21 cellular contexts compared by ENCODE assay signal in the genomic region with DNA sequence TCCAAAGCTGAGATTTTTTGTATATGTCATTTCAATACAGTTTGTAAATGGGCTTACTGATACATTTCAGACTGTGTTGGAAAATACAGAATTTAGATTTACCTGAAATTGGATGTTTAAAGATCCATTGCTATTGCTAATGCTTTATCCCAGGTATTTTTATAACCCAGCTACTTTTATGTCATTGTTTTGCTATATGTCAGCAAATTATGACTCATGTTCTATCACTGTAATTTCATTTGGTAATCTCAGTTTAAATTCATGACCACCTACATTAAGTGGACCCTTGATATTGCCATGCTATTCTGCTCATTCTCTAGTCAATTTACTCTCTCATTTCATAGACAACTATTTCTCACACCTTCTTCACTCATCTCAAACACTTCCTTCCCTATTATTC.
DNase-seq lines count a peak whose midpoint lies in the region; ATAC-seq, FAIRE-seq and TF ChIP-seq lines count a peak whose summit lies in the region.
"Had no signal": no experiment of that assay in that cellular context is flagged by ENCODE, and none has a peak within 500 bp of the region (broad histone marks: within the 10 kb centered on the region; RNA-seq: fewer than 3 reads in every experiment).

No MANE protein-coding gene starts in this region.

- H3K36me3 ChIP-seq in HEK293 (ENCODE audit: control insufficient read depth in 2 of 2, insufficient read depth in 1 of 2, low read length in 2 of 2) (no peaks in the 10 kb centered on the region), K562 (ENCODE audit: control insufficient read depth, insufficient read depth, low read length) (no peaks in the 10 kb centered on the region)
- H3K36me3 ChIP-seq: BLaER1 treated with 17β-estradiol and CSF1 and Interleukin-3, amounts not matched to agents 10 nM and 100 nM had no signal

- H3K27me3 ChIP-seq in K562 (ENCODE audit: control insufficient read depth in 2 of 2, insufficient read depth in 2 of 2, low read length in 2 of 2) = no peaks in the 10 kb centered on the region
- H3K27me3 ChIP-seq: BLaER1 treated with 17β-estradiol and CSF1 and Interleukin-3, amounts not matched to agents 10 nM and 100 nM had no signal

- H2AFZ ChIP-seq in K562 (ENCODE audit: low read depth, low read length) = no peak overlapping the region

- ATAC-seq in A549 (no peak), K562 (no peak)
- ATAC-seq: CD8-positive, alpha-beta T cell had no signal

- H3K4me1 ChIP-seq in A549 = no peaks in the 10 kb centered on the region
- H3K4me1 ChIP-seq in HEK293 (ENCODE audit: control insufficient read depth, insufficient read depth, low read length) = no peaks in the 10 kb centered on the region
- no peaks in the 10 kb centered on the region; a peak in 1 of 5 replicates for H3K4me1 ChIP-seq in K562 (replicated peaks in 1 of 2; ENCODE audit: control insufficient read depth in 2 of 2, insufficient read depth in 2 of 2, low read length in 2 of 2)
- H3K4me1 ChIP-seq: Caco-2 had no signal

- H3K4me3 ChIP-seq in A549 = no peak overlapping the region
- H3K4me3 ChIP-seq in HEK293 (ENCODE audit: low read depth, low read length) = no peak overlapping the region
- H3K4me3 ChIP-seq in K562 = no peak overlapping the region
- H3K4me3 ChIP-seq: BLaER1 treated with 17β-estradiol and CSF1 and Interleukin-3, amounts not matched to agents 10 nM and 100 nM had no signal

- CTCF ChIA-PET in A549 (lab: Yijun Ruan, JAX) (no interaction called here), HEK293 (lab: Yijun Ruan, JAX) (no interaction called here), K562 (lab: Yijun Ruan, JAX; ENCODE audit: low intra/inter-chr PET ratio) (no interaction called here)

- in situ Hi-C loops in K562 (cut with MboI) = no loop called here

- no peak for TF ChIP-seq CTCF in A549 (IDR thresholded peaks at IDR 0.05)
- no peak for TF ChIP-seq CTCF in HEK293 (tag by site-specific recombination; IDR thresholded peaks at IDR 0.05)
- no peak for TF ChIP-seq CTCF in K562 (IDR thresholded peaks at IDR 0.05 in 2 of 3, conservative IDR thresholded peaks at IDR 0.05 in 1 of 3; ENCODE audit: insufficient read depth in 2 of 3, low read depth in 1 of 3, low read length in 3 of 3)

- H3K79me2 ChIP-seq in K562 (ENCODE audit: control insufficient read depth, insufficient read depth, low read length) = no peaks in the 10 kb centered on the region

- no peak for TF ChIP-seq EP300 in A549 (IDR thresholded peaks at IDR 0.05)
- TF ChIP-seq EP300 in K562 (IDR thresholded peaks at IDR 0.05; ENCODE audit: low read length) = no peak

- intact Hi-C loops in K562 (cut with micrococcal nuclease) = no loop called here

- DNase-seq in A549 (ENCODE audit: low read depth in 1 of 2, low spot score in 1 of 2) (no peak), K562 (ENCODE audit: extremely low read depth in 1 of 4, low spot score in 3 of 4) (no peak), dermis blood vessel endothelial cell (no peak), frontal cortex (ENCODE audit: low spot score in 2 of 2) (no peak), kidney tubule cell (ENCODE audit: low spot score) (no peak)
- DNase-seq: 8988T; AML-193; Caco-2; Calu3; CD4-positive, alpha-beta T cell; CD8-positive, alpha-beta T cell; DMS79 treated with DMSO at 0.1 percent for 48 hours; GF-D8 had no signal

- TF ChIP-seq POLR2A in A549 (IDR thresholded peaks at IDR 0.05; ENCODE audit: low read length) = no peak
- TF ChIP-seq POLR2A in K562 (conservative IDR thresholded peaks at IDR 0.05) = no peak

- no TSS peak for BruUV-seq in K562 (replicated peaks; lab: Mats Ljungman, UMichigan)

- H4K20me1 ChIP-seq in K562 (replicated peaks; ENCODE audit: control insufficient read depth, insufficient read depth, low read length) = no peaks in the 10 kb centered on the region
- H4K20me1 ChIP-seq: BLaER1 treated with 17β-estradiol and CSF1 and Interleukin-3, amounts not matched to agents 10 nM and 100 nM had no signal

- H3K27ac ChIP-seq in A549 (no peak overlapping the region), HEK293 (ENCODE audit: extremely low read depth, low read depth, low read length) (no peak overlapping the region), K562 (ENCODE audit: extremely low read depth, low read depth, low read length) (no peak overlapping the region)
- H3K27ac ChIP-seq: BLaER1 treated with 17β-estradiol and CSF1 and Interleukin-3, amounts not matched to agents 10 nM and 100 nM; C4-2B had no signal

- no peak overlapping the region for H3K9ac ChIP-seq in K562 (ENCODE audit: insufficient read depth in 1 of 2, low read depth in 2 of 2, low read length in 2 of 2)
- H3K9ac ChIP-seq: BLaER1 treated with 17β-estradiol and CSF1 and Interleukin-3, amounts not matched to agents 10 nM and 100 nM had no signal

- TF ChIP-seq RAD21 in A549 (conservative IDR thresholded peaks at IDR 0.05 in 1 of 2, IDR thresholded peaks at IDR 0.05 in 1 of 2) = no peak
- TF ChIP-seq RAD21 in K562 (CRISPR knock-in tag; conservative IDR thresholded peaks at IDR 0.05 in 1 of 2, IDR thresholded peaks at IDR 0.05 in 1 of 2) = no peak

- H3K9me1 ChIP-seq in K562 (ENCODE audit: control insufficient read depth, insufficient read depth, low read length) = no peaks in the 10 kb centered on the region

- POLR2A ChIA-PET in A549 (lab: Yijun Ruan, JAX) = no interaction called here
- POLR2A ChIA-PET in HEK293 (lab: Yijun Ruan, JAX) = no interaction called here
- POLR2A ChIA-PET in K562 (lab: Yijun Ruan, JAX) = no interaction called here

- FAIRE-seq in A549 (lab: Jason Lieb, UNC) = no peak
- FAIRE-seq in K562 (lab: Jason Lieb, UNC) = no peak
- no peak for FAIRE-seq in frontal cortex (lab: Jason Lieb, UNC)
- FAIRE-seq: A204.1, D721Med, G401.6, GM12891, GM19239 had no signal

- no peak overlapping the region for H3K4me2 ChIP-seq in A549
- no peak overlapping the region for H3K4me2 ChIP-seq in K562 (ENCODE audit: insufficient read depth, low read length)
- H3K4me2 ChIP-seq: BLaER1 treated with 17β-estradiol and CSF1 and Interleukin-3, amounts not matched to agents 10 nM and 100 nM had no signal

- H3K9me3 ChIP-seq in A549 = no peaks in the 10 kb centered on the region
- H3K9me3 ChIP-seq in HEK293 (ENCODE audit: control insufficient read depth, insufficient read depth, low read depth, low read length) = no peaks in the 10 kb centered on the region
- H3K9me3 ChIP-seq in K562 (replicated peaks; ENCODE audit: control insufficient read depth, insufficient read depth, low read depth, low read length) = no peaks in the 10 kb centered on the region
- H3K9me3 ChIP-seq: Caco-2 had no signal

TF ChIP-seq in A549, 52 proteins besides CTCF, POLR2A, EP300 and RAD21:
- TF ChIP-seq ZSCAN20 (CRISPR knock-in tag; IDR thresholded peaks at IDR 0.05) (no peak), NR3C1 (IDR thresholded peaks at IDR 0.05) (no peak), RNF2 (IDR thresholded peaks at IDR 0.05; ENCODE audit: borderline replicate concordance, low read depth) (no peak), MAFK (IDR thresholded peaks at IDR 0.05; ENCODE audit: partially characterized antibody) (peak; percentile 50)

TF ChIP-seq in HEK293, 187 proteins besides CTCF, POLR2A, EP300 and RAD21:
- TF ChIP-seq ZNF544 (tag by site-specific recombination; IDR thresholded peaks at IDR 0.05) (no peak), SP7 (tag by site-specific recombination; IDR thresholded peaks at IDR 0.05) (no peak), ZNF140 (tag by site-specific recombination; IDR thresholded peaks at IDR 0.05) (0 out of 2 replicates have a peak, but pooled peaks have one; percentile 9), ZNF449 (tag by site-specific recombination; IDR thresholded peaks at IDR 0.05) (no peak), ZNF792 (tag by site-specific recombination; IDR thresholded peaks at IDR 0.05) (no peak)

TF ChIP-seq in K562, 482 proteins besides CTCF, POLR2A, EP300 and RAD21:
- TF ChIP-seq, protein P1, sequence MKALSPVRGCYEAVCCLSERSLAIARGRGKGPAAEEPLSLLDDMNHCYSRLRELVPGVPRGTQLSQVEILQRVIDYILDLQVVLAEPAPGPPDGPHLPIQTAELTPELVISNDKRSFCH (CRISPR knock-in tag; IDR thresholded peaks at IDR 0.05) = no peak
- TF ChIP-seq, protein P1 (tag; IDR thresholded peaks at IDR 0.05) = no peak
- TF ChIP-seq, protein P2, sequence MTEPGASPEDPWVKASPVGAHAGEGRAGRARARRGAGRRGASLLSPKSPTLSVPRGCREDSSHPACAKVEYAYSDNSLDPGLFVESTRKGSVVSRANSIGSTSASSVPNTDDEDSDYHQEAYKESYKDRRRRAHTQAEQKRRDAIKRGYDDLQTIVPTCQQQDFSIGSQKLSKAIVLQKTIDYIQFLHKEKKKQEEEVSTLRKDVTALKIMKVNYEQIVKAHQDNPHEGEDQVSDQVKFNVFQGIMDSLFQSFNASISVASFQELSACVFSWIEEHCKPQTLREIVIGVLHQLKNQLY (CRISPR knock-in tag; conservative IDR thresholded peaks at IDR 0.05) = no peak
- TF ChIP-seq NFXL1 (CRISPR knock-in tag; IDR thresholded peaks at IDR 0.05) = no peak
- TF ChIP-seq ZNF668 (CRISPR knock-in tag; IDR thresholded peaks at IDR 0.05) = no peak
- peak; percentile 61 for TF ChIP-seq ZNF316 (IDR thresholded peaks at IDR 0.05)
- TF ChIP-seq ZZZ3 (IDR thresholded peaks at IDR 0.05) = no peak
- peak; percentile 23; the same call in 1 of the 2 replicates for TF ChIP-seq C11orf30 (IDR thresholded peaks at IDR 0.05; ENCODE audit: low read depth)
- TF ChIP-seq PURB (CRISPR knock-in tag; IDR thresholded peaks at IDR 0.05; ENCODE audit: low read depth) = no peak
